Comparison of ENCODE assay signal across 27 cellular contexts in genomic region chr7:76211216-76211615, GRCh38. TPM values are rescaled to one million over a fixed set of nuclear protein-coding genes. Genes with fewer than 3 reads are reported as not detected.
"Had no signal": no experiment of that assay in that cellular context is flagged by ENCODE, and none has a peak within 500 bp of the region (broad histone marks: within the 10 kb centered on the region; RNA-seq: fewer than 3 reads in every experiment).

No MANE protein-coding gene starts in this region.

- H3K9me3 Mint-ChIP-seq: nephron; neural crest cell; stimulated activated memory B cell treated with anti-CD40 and anti-IgM and Interleukin-4, amounts not matched to agents 10 μg/mL and 1 μg/mL and 100 μg/mL, for 72 hours; stimulated activated naive CD8-positive, alpha-beta T cell treated with anti-CD3 and anti-CD28 coated beads, Interleukin-15, amount 100 ng/mL, for 72 hours had no signal

- H3K36me3 ChIP-seq: left lung, lower lobe of right lung, neutrophil, right atrium auricular region, right lobe of liver, transverse colon, upper lobe of left lung, vagina had no signal

- ATAC-seq: left colon; left lung; lower lobe of right lung; naive thymus-derived CD8-positive, alpha-beta T cell; right lobe of liver; stimulated activated memory B cell treated with anti-CD40 and anti-IgM and Interleukin-4, amounts not matched to agents 10 μg/mL and 1 μg/mL and 100 μg/mL, for 72 hours; stimulated activated naive CD8-positive, alpha-beta T cell treated with anti-CD3 and anti-CD28 coated beads, Interleukin-15, amount 100 ng/mL, for 72 hours had no signal

- H3K4me1 ChIP-seq: left lung, lower lobe of right lung, parathyroid adenoma, right atrium auricular region, right lobe of liver, transverse colon, upper lobe of left lung, vagina had no signal

- H3K4me1 Mint-ChIP-seq: immature natural killer cell; nephron; stimulated activated memory B cell treated with anti-CD40 and anti-IgM and Interleukin-4, amounts not matched to agents 10 μg/mL and 1 μg/mL and 100 μg/mL, for 72 hours; stimulated activated naive CD8-positive, alpha-beta T cell treated with anti-CD3 and anti-CD28 coated beads, Interleukin-15, amount 100 ng/mL, for 72 hours had no signal

- H3K4me3 Mint-ChIP-seq: immature natural killer cell; naive thymus-derived CD8-positive, alpha-beta T cell; nephron; neural crest cell; stimulated activated memory B cell treated with anti-CD40 and anti-IgM and Interleukin-4, amounts not matched to agents 10 μg/mL and 1 μg/mL and 100 μg/mL, for 72 hours; stimulated activated naive CD8-positive, alpha-beta T cell treated with anti-CD3 and anti-CD28 coated beads, Interleukin-15, amount 100 ng/mL, for 72 hours had no signal

- H3K27me3 ChIP-seq: right atrium auricular region, right lobe of liver, upper lobe of left lung, vagina had no signal

- H3K4me3 ChIP-seq: left lung, lower lobe of right lung, right atrium auricular region, right lobe of liver, smooth muscle cell, transverse colon, upper lobe of left lung, vagina had no signal

- H3K4me2 ChIP-seq: smooth muscle cell had no signal

- H3K27ac ChIP-seq: left lung, lower lobe of right lung, neutrophil, parathyroid adenoma, right atrium auricular region, right lobe of liver, transverse colon, upper lobe of left lung, vagina had no signal

- H3K36me3 Mint-ChIP-seq: immature natural killer cell; naive thymus-derived CD8-positive, alpha-beta T cell; stimulated activated memory B cell treated with anti-CD40 and anti-IgM and Interleukin-4, amounts not matched to agents 10 μg/mL and 1 μg/mL and 100 μg/mL, for 72 hours had no signal

- H3K9ac ChIP-seq: parathyroid adenoma had no signal

- DNase-seq: immature natural killer cell; kidney; left colon; left lung; lower lobe of right lung; mammary epithelial cell; mesenchymal stem cell; naive thymus-derived CD8-positive, alpha-beta T cell; occipital lobe; right lobe of liver; stimulated activated CD4-positive, alpha-beta T cell treated with anti-CD3 and anti-CD28 coated beads, Interleukin-1b, Interleukin-23, amount 100 ng/mL, for 48 hours; stimulated activated CD4-positive, alpha-beta T cell treated with anti-CD3 and anti-CD28 coated beads, Interleukin-2, amount 100 ng/mL, for 48 hours; stimulated activated CD4-positive, alpha-beta T cell treated with anti-CD3 and anti-CD28 coated beads, Interleukin-4, amount 100 ng/mL, for 4 hours; stimulated activated CD8-positive, alpha-beta memory T cell treated with anti-CD3 and anti-CD28 coated beads, Interleukin-4, amount 100 ng/mL, for 48 hours; stimulated activated naive CD4-positive, alpha-beta T cell treated with Interleukin-2 at 50 U/mL for 16 hours; stimulated activated naive CD8-positive, alpha-beta T cell treated with anti-CD3 and anti-CD28 coated beads, Interleukin-15, amount 100 ng/mL, for 72 hours; transverse colon; upper lobe of left lung had no signal

- H3K9me3 ChIP-seq: left lung, lower lobe of right lung, neutrophil, right atrium auricular region, right lobe of liver, transverse colon, upper lobe of left lung, vagina had no signal

- H3K27ac Mint-ChIP-seq: immature natural killer cell; naive thymus-derived CD8-positive, alpha-beta T cell; nephron; stimulated activated memory B cell treated with anti-CD40 and anti-IgM and Interleukin-4, amounts not matched to agents 10 μg/mL and 1 μg/mL and 100 μg/mL, for 72 hours; stimulated activated naive CD8-positive, alpha-beta T cell treated with anti-CD3 and anti-CD28 coated beads, Interleukin-15, amount 100 ng/mL, for 72 hours had no signal

- H2AFZ ChIP-seq: parathyroid adenoma had no signal

RNA-seq across cellular contexts. Expression of gene SRRM3, which starts 9.5 kb away (rescaled TPM):
- total RNA-seq: naive thymus-derived CD8-positive, alpha-beta T cell; skeletal muscle tissue had no signal
- polyA plus RNA-seq: immature natural killer cell; naive thymus-derived CD8-positive, alpha-beta T cell had no signal
